Comparison of ENCODE assay signal across 8 cellular contexts in genomic region chr10:122953827-122954730, GRCh38. TPM values are rescaled to one million over a fixed set of nuclear protein-coding genes. Genes with fewer than 3 reads are reported as not detected.
DNase-seq lines count a peak whose midpoint lies in the region; ATAC-seq lines count a peak whose summit lies in the region.

TSS of gene C10orf88 (minus strand) at chr10:122954227. CDS start at chr10:122954178, 49 bp downstream.

- peak within 1 kb of the TSS; percentile 87 for H3K4me3 Mint-ChIP-seq in activated T-helper 1 cell treated with anti-CD3 and anti-CD28 coated beads, Interleukin-12 subunit alpha, Interleukin-12 subunit beta, Interleukin-2, Interleukin-4 antibody, amounts not matched to agents 30 ng/mL and 10 ng/mL and 1 ng/mL, durations not matched to agents 14 hours and 24 hours and 36 hours
- H3K4me3 Mint-ChIP-seq in naive B cell = peak within 1 kb of the TSS; percentile 86 to 97 (median 94)
- peak within 1 kb of the TSS; percentile 79 for H3K4me3 Mint-ChIP-seq in stimulated activated memory B cell treated with anti-CD40 and anti-IgM and Interleukin-4, amounts not matched to agents 10 μg/mL and 1 μg/mL and 100 μg/mL, for 72 hours

- H3K27ac Mint-ChIP-seq in activated T-helper 1 cell treated with anti-CD3 and anti-CD28 coated beads, Interleukin-12 subunit alpha, Interleukin-12 subunit beta, Interleukin-2, Interleukin-4 antibody, amounts not matched to agents 30 ng/mL and 10 ng/mL and 1 ng/mL, durations not matched to agents 14 hours and 24 hours and 36 hours = peak within 1 kb of the TSS; percentile 88
- H3K27ac Mint-ChIP-seq in naive B cell = peak within 1 kb of the TSS; percentile 76 to 95 (median 88)
- H3K27ac Mint-ChIP-seq in stimulated activated memory B cell treated with anti-CD40 and anti-IgM and Interleukin-4, amounts not matched to agents 10 μg/mL and 1 μg/mL and 100 μg/mL, for 72 hours = peak within 1 kb of the TSS; percentile 73

- intact Hi-C loops in activated T-helper 1 cell treated with anti-CD3 and anti-CD28 coated beads, Interleukin-12 subunit alpha, Interleukin-12 subunit beta, Interleukin-2, Interleukin-4 antibody, amounts not matched to agents 30 ng/mL and 10 ng/mL and 1 ng/mL, durations not matched to agents 14 hours and 24 hours and 36 hours (cut with micrococcal nuclease) = loop anchor here (1.0 kb wide), 5 partner anchors 26 to 200 kb away; partner anchors contain the start of genes BUB3, FAM24B, IKZF5 and PSTK

- H3K9ac ChIP-seq in Karpas-422 (ENCODE audit: low read length) = peak within 1 kb of the TSS; percentile 96

- peak; percentile 90 for DNase-seq in DMS79 treated with DMSO at 0.1 percent for 48 hours (lab: John Stamatoyannopoulos, UW)
- DNase-seq in Karpas-422 = peak; percentile 98
- peak; percentile 94 for DNase-seq in RKO (ENCODE audit: low spot score)
- DNase-seq in activated T-helper 1 cell treated with anti-CD3 and anti-CD28 coated beads, Interleukin-12 subunit alpha, Interleukin-12 subunit beta, Interleukin-2, Interleukin-4 antibody, amounts not matched to agents 30 ng/mL and 10 ng/mL and 1 ng/mL, durations not matched to agents 14 hours and 24 hours and 36 hours (ENCODE audit: low spot score) = peak; percentile 97
- DNase-seq in fibroblast of gingiva (ENCODE audit: low read depth) = peak; percentile 99
- DNase-seq in naive B cell = peak; percentile 96

- H3K4me1 Mint-ChIP-seq in activated T-helper 1 cell treated with anti-CD3 and anti-CD28 coated beads, Interleukin-12 subunit alpha, Interleukin-12 subunit beta, Interleukin-2, Interleukin-4 antibody, amounts not matched to agents 30 ng/mL and 10 ng/mL and 1 ng/mL, durations not matched to agents 14 hours and 24 hours and 36 hours (ENCODE audit: low read depth) = peaks cover 47% of the 10 kb centered on the region
- H3K4me1 Mint-ChIP-seq in naive B cell = peaks cover 18 to 28% (median 24%) of the 10 kb centered on the region in 3 donors
- H3K4me1 Mint-ChIP-seq in stimulated activated memory B cell treated with anti-CD40 and anti-IgM and Interleukin-4, amounts not matched to agents 10 μg/mL and 1 μg/mL and 100 μg/mL, for 72 hours = peaks cover 16% of the 10 kb centered on the region

- peaks cover 29% of the 10 kb centered on the region for H3K4me1 ChIP-seq in Karpas-422 (ENCODE audit: low read length)

- peak within 1 kb of the TSS; percentile 93; the same call in 1 of the 2 replicates for H2AFZ ChIP-seq in Karpas-422 (ENCODE audit: low read length)

- no peaks in the 10 kb centered on the region for H3K9me3 ChIP-seq in Karpas-422 (ENCODE audit: low read length)

- H3K27me3 ChIP-seq in Karpas-422 (ENCODE audit: low read length) = no peaks in the 10 kb centered on the region

- H3K9me2 ChIP-seq in Karpas-422 (replicated peaks; ENCODE audit: insufficient read depth, low read length) = no peaks in the 10 kb centered on the region

- H3K4me2 ChIP-seq in Karpas-422 (ENCODE audit: low read depth, low read length, poor library complexity, severe bottlenecking) = peak within 1 kb of the TSS; percentile 77

- ATAC-seq in GM21825 (IDR thresholded peaks at IDR 0.05; ENCODE audit: unreplicated experiment) = peak; percentile 97
- peak; percentile 95 to 97 for ATAC-seq in naive B cell (ENCODE audit: low read depth in 2 of 2)
- ATAC-seq in stimulated activated memory B cell treated with anti-CD40 and anti-IgM and Interleukin-4, amounts not matched to agents 10 μg/mL and 1 μg/mL and 100 μg/mL, for 72 hours = peak; percentile 98

- no peaks in the 10 kb centered on the region for H4K20me1 ChIP-seq in Karpas-422 (ENCODE audit: insufficient read depth, low read depth, low read length)

- H3K4me3 ChIP-seq in Karpas-422 (ENCODE audit: low read length) = peak within 1 kb of the TSS; percentile 97

- no peak within 1 kb of the TSS for H3K27ac ChIP-seq in Karpas-422 (ENCODE audit: low read length)

- peaks cover 20% of the 10 kb centered on the region for H3K36me3 Mint-ChIP-seq in activated T-helper 1 cell treated with anti-CD3 and anti-CD28 coated beads, Interleukin-12 subunit alpha, Interleukin-12 subunit beta, Interleukin-2, Interleukin-4 antibody, amounts not matched to agents 30 ng/mL and 10 ng/mL and 1 ng/mL, durations not matched to agents 14 hours and 24 hours and 36 hours (ENCODE audit: low read depth)
- peaks cover 7% of the 10 kb centered on the region in 2 donors for H3K36me3 Mint-ChIP-seq in naive B cell
- H3K36me3 Mint-ChIP-seq in stimulated activated memory B cell treated with anti-CD40 and anti-IgM and Interleukin-4, amounts not matched to agents 10 μg/mL and 1 μg/mL and 100 μg/mL, for 72 hours = peaks cover 9% of the 10 kb centered on the region

- H3K27me3 Mint-ChIP-seq in activated T-helper 1 cell treated with anti-CD3 and anti-CD28 coated beads, Interleukin-12 subunit alpha, Interleukin-12 subunit beta, Interleukin-2, Interleukin-4 antibody, amounts not matched to agents 30 ng/mL and 10 ng/mL and 1 ng/mL, durations not matched to agents 14 hours and 24 hours and 36 hours (ENCODE audit: insufficient read depth) = peaks cover 15% of the 10 kb centered on the region
- H3K27me3 Mint-ChIP-seq in naive B cell = peaks cover 0 to 15% (median 5%) of the 10 kb centered on the region in 3 donors
- no peaks in the 10 kb centered on the region for H3K27me3 Mint-ChIP-seq in stimulated activated memory B cell treated with anti-CD40 and anti-IgM and Interleukin-4, amounts not matched to agents 10 μg/mL and 1 μg/mL and 100 μg/mL, for 72 hours

- peaks cover 7% of the 10 kb centered on the region for H3K9me3 Mint-ChIP-seq in activated T-helper 1 cell treated with anti-CD3 and anti-CD28 coated beads, Interleukin-12 subunit alpha, Interleukin-12 subunit beta, Interleukin-2, Interleukin-4 antibody, amounts not matched to agents 30 ng/mL and 10 ng/mL and 1 ng/mL, durations not matched to agents 14 hours and 24 hours and 36 hours
- peaks cover 0 to 6% (median 4%) of the 10 kb centered on the region in 7 donors for H3K9me3 Mint-ChIP-seq in naive B cell
- no peaks in the 10 kb centered on the region for H3K9me3 Mint-ChIP-seq in stimulated activated memory B cell treated with anti-CD40 and anti-IgM and Interleukin-4, amounts not matched to agents 10 μg/mL and 1 μg/mL and 100 μg/mL, for 72 hours

- H3K79me2 ChIP-seq in Karpas-422 (ENCODE audit: low read length) = peaks cover 35% of the 10 kb centered on the region

- H3K36me3 ChIP-seq in Karpas-422 (ENCODE audit: insufficient read depth, low read length) = peaks cover 10% of the 10 kb centered on the region; the same call in 1 of the 2 replicates

RNA-seq across cellular contexts. Expression of gene C10orf88, which starts in this region (rescaled TPM):
- total RNA-seq in Karpas-422 (2014; rRNA removed; shearing (Covaris generic); ENCODE audit: low replicate concordance) = 17.0 and 18.0 TPM in 2 replicates
- total RNA-seq in activated T-helper 1 cell treated with anti-CD3 and anti-CD28 coated beads, Interleukin-12 subunit alpha, Interleukin-12 subunit beta, Interleukin-2, Interleukin-4 antibody, amounts not matched to agents 30 ng/mL and 10 ng/mL and 1 ng/mL, durations not matched to agents 14 hours and 24 hours and 36 hours = 11.8 and 14.1 TPM in 2 replicates
- polyA plus RNA-seq in naive B cell (ENCODE audit: low read depth in 6 of 6) = 10 to 100 TPM in 1 of 6 donors, 1 to 10 TPM in 5; 3.4 to 12.5 (median 7.6) TPM
